In the genomic region with DNA sequence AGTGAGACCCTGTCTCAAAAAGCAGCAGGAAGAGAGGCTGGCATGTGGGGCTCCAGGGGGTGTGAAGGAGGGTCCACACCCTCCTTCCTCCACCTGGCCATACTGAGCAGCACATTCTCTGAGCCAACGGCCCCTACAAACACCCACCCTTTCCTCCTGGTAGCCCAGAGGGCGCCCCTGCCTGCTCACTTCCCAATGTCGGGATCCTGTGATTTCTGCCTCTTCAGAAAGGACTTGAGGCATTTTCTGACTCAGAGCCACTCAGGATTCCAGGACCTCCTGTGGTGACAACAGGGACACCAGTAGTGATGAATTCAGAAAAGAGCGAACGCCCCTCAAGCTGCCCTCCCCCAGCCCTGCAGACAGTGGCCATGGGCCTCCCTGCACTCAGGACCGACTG, we compare ENCODE assay signal across 21 cellular contexts. TPM values are rescaled to one million over a fixed set of nuclear protein-coding genes. Genes with fewer than 3 reads are reported as not detected.
DNase-seq lines count a peak whose midpoint lies in the region; ATAC-seq and TF ChIP-seq lines count a peak whose summit lies in the region.
"Had no signal": no experiment of that assay in that cellular context is flagged by ENCODE, and none has a peak within 500 bp of the region (broad histone marks: within the 10 kb centered on the region; RNA-seq: fewer than 3 reads in every experiment).

No MANE protein-coding gene starts in this region.

- H4K91ac ChIP-seq in IMR-90 (ENCODE audit: insufficient read depth, low read depth, low read length) (no peak overlapping the region), neuronal stem cell (ENCODE audit: low read depth, low read length, poor library complexity) (no peak overlapping the region)

- no peaks in the 10 kb centered on the region for H3K36me3 ChIP-seq in CD8-positive, alpha-beta T cell (ENCODE audit: insufficient read depth, low read length)
- H3K36me3 ChIP-seq in IMR-90 (ENCODE audit: control insufficient read depth, insufficient read depth, low read length) (peaks cover 59% of the 10 kb centered on the region), neuronal stem cell (replicated peaks in 1 of 2; ENCODE audit: control insufficient read depth in 2 of 2, insufficient read depth in 2 of 2, low read length in 2 of 2) (peaks cover 49 to 94% of the 10 kb centered on the region in 2 donors), endodermal cell (ENCODE audit: control insufficient read depth, insufficient read depth, low read length) (peaks cover 73% of the 10 kb centered on the region)

- peak overlapping the region; percentile 63 for H3K27ac Mint-ChIP-seq in CD8-positive, alpha-beta T cell
- peak overlapping the region; percentile 76 for H3K27ac Mint-ChIP-seq in activated T-helper 17 cell treated with anti-CD3 and anti-CD28 coated beads, Interleukin-2, amount 50 U/mL, for 72 hours
- H3K27ac Mint-ChIP-seq in endodermal cell: no peak overlapping the region
- H3K27ac Mint-ChIP-seq: activated naive CD8-positive, alpha-beta T cell treated with anti-CD3 and anti-CD28 coated beads, Interleukin-2, amount 10 ng/mL, durations not matched to agents 7 days and 5 days; activated T-helper 1 cell treated with anti-CD3 and anti-CD28 coated beads, Interleukin-12 subunit alpha, Interleukin-12 subunit beta, Interleukin-2, Interleukin-4 antibody, amounts not matched to agents 30 ng/mL and 10 ng/mL and 1 ng/mL, durations not matched to agents 14 hours and 24 hours and 36 hours had no signal

- H4K8ac ChIP-seq in IMR-90 (ENCODE audit: low read depth in 2 of 2, low read length in 2 of 2): no peak overlapping the region
- H4K8ac ChIP-seq in neuronal stem cell (ENCODE audit: low read depth, low read length): no peak overlapping the region

- H2BK15ac ChIP-seq in IMR-90 (ENCODE audit: low read depth, low read length) (no peak overlapping the region), neuronal stem cell (ENCODE audit: low read length) (no peak overlapping the region)

- H2AK5ac ChIP-seq in IMR-90 (ENCODE audit: low read depth, low read length): no peak overlapping the region
- H2AK5ac ChIP-seq in neuronal stem cell (ENCODE audit: low read depth, low read length): no peak overlapping the region

- TF ChIP-seq RAD21 in IMR-90 (IDR thresholded peaks at IDR 0.05; ENCODE audit: low read length): no peak

- CTCF ChIA-PET in CD8-positive, alpha-beta T cell (lab: Charles Lee): no interaction called here
- CTCF ChIA-PET in IMR-90 (lab: Yijun Ruan, JAX): interaction anchor here (0.7 kb wide), 1 partner anchor 111 kb away, joined by 3 read pairs; no protein-coding TSS in a partner anchor

- no peak for TF ChIP-seq POLR2A in IMR-90 (IDR thresholded peaks at IDR 0.05; ENCODE audit: low read depth, low read length)

- H3K27me3 Mint-ChIP-seq in CD8-positive, alpha-beta T cell (ENCODE audit: low read depth): no peaks in the 10 kb centered on the region
- H3K27me3 Mint-ChIP-seq in activated T-helper 17 cell treated with anti-CD3 and anti-CD28 coated beads, Interleukin-2, amount 50 U/mL, for 72 hours: no peaks in the 10 kb centered on the region
- no peaks in the 10 kb centered on the region for H3K27me3 Mint-ChIP-seq in endodermal cell (ENCODE audit: insufficient read depth)
- H3K27me3 Mint-ChIP-seq: activated CD4-positive, alpha-beta T cell treated with anti-CD3 and anti-CD28 coated beads for 36 hours; activated naive CD8-positive, alpha-beta T cell treated with anti-CD3 and anti-CD28 coated beads, Interleukin-2, amount 10 ng/mL, durations not matched to agents 7 days and 5 days had no signal

- H4K20me1 ChIP-seq in IMR-90 (ENCODE audit: insufficient read depth, low read length): peaks cover 8% of the 10 kb centered on the region; the same call in 1 of the 2 replicates

- no peak for DNase-seq in CD8-positive, alpha-beta T cell
- DNase-seq in IMR-90 (no peak), neuronal stem cell (ENCODE audit: low spot score) (no peak), NCI-H146 treated with DMSO at 0.1 percent for 48 hours (lab: John Stamatoyannopoulos, UW; ENCODE audit: unreplicated experiment) (no peak), endodermal cell (no peak)
- DNase-seq: activated CD4-positive, alpha-beta T cell treated with anti-CD3 and anti-CD28 coated beads for 36 hours; activated naive CD8-positive, alpha-beta T cell treated with anti-CD3 and anti-CD28 coated beads, Interleukin-2, amount 10 ng/mL, durations not matched to agents 7 days and 5 days; body of pancreas; KG1; kidney; NCI-H187; NCI-H82; occipital lobe; SHP77 treated with DMSO at 0.1 percent for 48 hours; stimulated activated CD4-positive, alpha-beta T cell treated with anti-CD3 and anti-CD28 coated beads, Interleukin-4, amount 100 ng/mL, for 1 hour; stimulated activated naive CD8-positive, alpha-beta T cell treated with anti-CD3 and anti-CD28 coated beads, Interleukin-15, Interleukin-2, amounts not matched to agents 100 U/mL and 50 U/mL, for 24 hours had no signal

- H3K4me2 ChIP-seq in IMR-90 (ENCODE audit: low read depth, low read length) (no peak overlapping the region), neuronal stem cell (ENCODE audit: insufficient read depth, low read length, poor library complexity, severe bottlenecking) (no peak overlapping the region)

- no peak overlapping the region for H3K56ac ChIP-seq in IMR-90 (ENCODE audit: extremely low read depth, insufficient read depth, low read length)

- no peaks in the 10 kb centered on the region for H3K9me3 ChIP-seq in CD8-positive, alpha-beta T cell (ENCODE audit: low read length)
- H3K9me3 ChIP-seq in IMR-90 (ENCODE audit: control insufficient read depth, insufficient read depth, low read length): no peaks in the 10 kb centered on the region
- no peaks in the 10 kb centered on the region for H3K9me3 ChIP-seq in neuronal stem cell (replicated peaks in 1 of 2; ENCODE audit: control insufficient read depth in 2 of 2, insufficient read depth in 1 of 2, low read depth in 1 of 2, low read length in 2 of 2)
- no peaks in the 10 kb centered on the region for H3K9me3 ChIP-seq in endodermal cell (ENCODE audit: control insufficient read depth, low read length)
- H3K9me3 ChIP-seq: body of pancreas, HAP-1 had no signal

- no peak overlapping the region for H2BK120ac ChIP-seq in IMR-90 (ENCODE audit: low read depth, low read length)
- no peak overlapping the region for H2BK120ac ChIP-seq in neuronal stem cell (ENCODE audit: low read depth, low read length)

- H3K4me3 ChIP-seq in CD8-positive, alpha-beta T cell (ENCODE audit: low read depth, low read length): no peak overlapping the region
- H3K4me3 ChIP-seq in IMR-90 (ENCODE audit: insufficient read depth, low read depth, low read length) (no peak overlapping the region), neuronal stem cell (ENCODE audit: low read length in 2 of 2) (no peak overlapping the region), endodermal cell (ENCODE audit: low read length) (no peak overlapping the region)
- H3K4me3 ChIP-seq: body of pancreas, HAP-1, lung had no signal

- no peak overlapping the region for H2BK5ac ChIP-seq in IMR-90 (ENCODE audit: low read depth, low read length, poor library complexity, severe bottlenecking)
- peak overlapping the region; percentile 46 for H2BK5ac ChIP-seq in neuronal stem cell (ENCODE audit: low read length)

- no peaks in the 10 kb centered on the region for H3K27me3 ChIP-seq in CD8-positive, alpha-beta T cell (ENCODE audit: insufficient read depth, low read length)
- H3K27me3 ChIP-seq in IMR-90 (ENCODE audit: control insufficient read depth, insufficient read depth, low read length) (no peaks in the 10 kb centered on the region), neuronal stem cell (ENCODE audit: control insufficient read depth in 3 of 3, insufficient read depth in 3 of 3, low read depth in 1 of 3, low read length in 3 of 3) (no peaks in the 10 kb centered on the region), endodermal cell (ENCODE audit: control insufficient read depth, insufficient read depth, low read length, poor library complexity, severe bottlenecking) (no peaks in the 10 kb centered on the region)
- H3K27me3 ChIP-seq: body of pancreas had no signal

- no peak for ATAC-seq in CD8-positive, alpha-beta T cell
- ATAC-seq in IMR-90 (ENCODE audit: low read depth) (no peak), GM19452 (IDR thresholded peaks at IDR 0.05; ENCODE audit: unreplicated experiment) (no peak)
- ATAC-seq in activated T-helper 17 cell treated with anti-CD3 and anti-CD28 coated beads, Interleukin-2, amount 50 U/mL, for 72 hours (replicated peaks): no peak
- ATAC-seq: activated CD4-positive, alpha-beta T cell treated with anti-CD3 and anti-CD28 coated beads for 36 hours; body of pancreas; stimulated activated naive CD8-positive, alpha-beta T cell treated with anti-CD3 and anti-CD28 coated beads, Interleukin-15, Interleukin-2, amounts not matched to agents 100 U/mL and 50 U/mL, for 24 hours had no signal

- no peaks in the 10 kb centered on the region for H3K9me3 Mint-ChIP-seq in CD8-positive, alpha-beta T cell
- no peaks in the 10 kb centered on the region for H3K9me3 Mint-ChIP-seq in activated T-helper 17 cell treated with anti-CD3 and anti-CD28 coated beads, Interleukin-2, amount 50 U/mL, for 72 hours
- H3K9me3 Mint-ChIP-seq in endodermal cell: no peaks in the 10 kb centered on the region
- H3K9me3 Mint-ChIP-seq: activated naive CD8-positive, alpha-beta T cell treated with anti-CD3 and anti-CD28 coated beads, Interleukin-2, amount 10 ng/mL, durations not matched to agents 7 days and 5 days; activated T-helper 1 cell treated with anti-CD3 and anti-CD28 coated beads, Interleukin-12 subunit alpha, Interleukin-12 subunit beta, Interleukin-2, Interleukin-4 antibody, amounts not matched to agents 30 ng/mL and 10 ng/mL and 1 ng/mL, durations not matched to agents 14 hours and 24 hours and 36 hours had no signal

- peak overlapping the region; percentile 35 for H2AK9ac ChIP-seq in IMR-90 (replicated peaks; ENCODE audit: low read depth, low read length, poor library complexity)

- H3K79me1 ChIP-seq in IMR-90 (ENCODE audit: low read depth in 1 of 2, low read length in 2 of 2) (peaks cover 18 to 71% of the 10 kb centered on the region in 2 experiments), neuronal stem cell (ENCODE audit: low read depth, low read length) (peaks cover 8% of the 10 kb centered on the region)

- peaks cover 14% of the 10 kb centered on the region for H3K36me3 Mint-ChIP-seq in CD8-positive, alpha-beta T cell
- H3K36me3 Mint-ChIP-seq in activated T-helper 17 cell treated with anti-CD3 and anti-CD28 coated beads, Interleukin-2, amount 50 U/mL, for 72 hours (ENCODE audit: low read depth): peaks cover 18% of the 10 kb centered on the region
- peaks cover 52% of the 10 kb centered on the region for H3K36me3 Mint-ChIP-seq in endodermal cell (ENCODE audit: low read depth)

- no peak overlapping the region for H3K27ac ChIP-seq in CD8-positive, alpha-beta T cell (ENCODE audit: low read depth, low read length)
- H3K27ac ChIP-seq in IMR-90 (ENCODE audit: insufficient read depth, low read length) (no peak overlapping the region), neuronal stem cell (replicated peaks; ENCODE audit: low read length) (no peak overlapping the region), endodermal cell (ENCODE audit: low read depth, low read length) (no peak overlapping the region)
- H3K27ac ChIP-seq: body of pancreas had no signal

- H2AFZ ChIP-seq in IMR-90 (replicated peaks; ENCODE audit: low read length, poor library complexity) (no peak overlapping the region), neuronal stem cell (ENCODE audit: low read length) (no peak overlapping the region)

- WGBS in IMR-90 (ENCODE audit: extremely low coverage in 2 of 2, insufficient read length in 1 of 2), 2 experiments: 100% methylated on average over 2 of the region's 6 CpGs; no CpG with 5 or more reads in 1 of the 2 experiments
- no CpG with 5 or more reads among the region's 6 CpGs for WGBS in neuronal stem cell (ENCODE audit: extremely low coverage in 2 of 2, insufficient read length in 2 of 2, insufficient replicate concordance in 1 of 2), 2 donors
- WGBS in endodermal cell (ENCODE audit: insufficient coverage in 1 of 2, insufficient read length in 1 of 2), 2 experiments: 83 to 93% methylated on average over 3 to 6 of the region's 6 CpGs

- no peak overlapping the region for H2BK20ac ChIP-seq in IMR-90 (ENCODE audit: low read depth, low read length)

- peaks cover 40% of the 10 kb centered on the region for H3K4me1 Mint-ChIP-seq in CD8-positive, alpha-beta T cell (ENCODE audit: low read depth)
- peaks cover 8% of the 10 kb centered on the region for H3K4me1 Mint-ChIP-seq in activated T-helper 17 cell treated with anti-CD3 and anti-CD28 coated beads, Interleukin-2, amount 50 U/mL, for 72 hours
- no peaks in the 10 kb centered on the region for H3K4me1 Mint-ChIP-seq in endodermal cell

- no peaks in the 10 kb centered on the region for H3K9me1 ChIP-seq in IMR-90 (ENCODE audit: insufficient read depth, low read length)

- TF ChIP-seq CTCF in CD8-positive, alpha-beta T cell (IDR thresholded peaks at IDR 0.05): no peak
- TF ChIP-seq CTCF in IMR-90 (conservative IDR thresholded peaks at IDR 0.05; ENCODE audit: low read depth, low read length) (no peak), endodermal cell (conservative IDR thresholded peaks at IDR 0.05) (no peak)

- H3K4ac ChIP-seq in IMR-90 (ENCODE audit: low read depth, low read length) (no peak overlapping the region), neuronal stem cell (ENCODE audit: low read length) (no peak overlapping the region)

- in situ Hi-C loops in IMR-90 (cut with MboI; ENCODE audit: low sequenced_read_pairs): no loop called here

- no peak overlapping the region for H4K5ac ChIP-seq in IMR-90 (ENCODE audit: low read depth, low read length)

- H3K9ac ChIP-seq in IMR-90 (ENCODE audit: low read depth, low read length) (no peak overlapping the region), neuronal stem cell (ENCODE audit: low read depth, low read length, poor library complexity) (no peak overlapping the region), endodermal cell (ENCODE audit: extremely low read depth, low read length, poor library complexity, severe bottlenecking) (no peak overlapping the region)

- POLR2A ChIA-PET in CD8-positive, alpha-beta T cell (lab: Charles Lee): no interaction called here
- POLR2A ChIA-PET in IMR-90 (lab: Charles Lee; ENCODE audit: unreplicated experiment): no interaction called here

- H3K14ac ChIP-seq in IMR-90 (replicated peaks; ENCODE audit: low read depth, low read length) (no peak overlapping the region), neuronal stem cell (ENCODE audit: low read length) (no peak overlapping the region)

- H3K18ac ChIP-seq in IMR-90 (ENCODE audit: low read depth, low read length) (no peak overlapping the region), neuronal stem cell (ENCODE audit: low read length) (no peak overlapping the region)

- no peak overlapping the region for H3K23ac ChIP-seq in IMR-90 (ENCODE audit: low read depth, low read length)
- H3K23ac ChIP-seq in neuronal stem cell (ENCODE audit: low read depth, low read length, poor library complexity): no peak overlapping the region

- no peak overlapping the region for H3K4me3 Mint-ChIP-seq in CD8-positive, alpha-beta T cell
- H3K4me3 Mint-ChIP-seq in activated T-helper 17 cell treated with anti-CD3 and anti-CD28 coated beads, Interleukin-2, amount 50 U/mL, for 72 hours: no peak overlapping the region
- no peak overlapping the region for H3K4me3 Mint-ChIP-seq in endodermal cell
- H3K4me3 Mint-ChIP-seq: activated CD4-positive, alpha-beta T cell treated with anti-CD3 and anti-CD28 coated beads for 36 hours; activated naive CD8-positive, alpha-beta T cell treated with anti-CD3 and anti-CD28 coated beads, Interleukin-2, amount 10 ng/mL, durations not matched to agents 7 days and 5 days; activated T-helper 1 cell treated with anti-CD3 and anti-CD28 coated beads, Interleukin-12 subunit alpha, Interleukin-12 subunit beta, Interleukin-2, Interleukin-4 antibody, amounts not matched to agents 30 ng/mL and 10 ng/mL and 1 ng/mL, durations not matched to agents 14 hours and 24 hours and 36 hours had no signal

- peaks cover 45% of the 10 kb centered on the region for H3K4me1 ChIP-seq in CD8-positive, alpha-beta T cell (ENCODE audit: insufficient read depth, low read length)
- H3K4me1 ChIP-seq in IMR-90 (ENCODE audit: control insufficient read depth, insufficient read depth, low read length) (no peaks in the 10 kb centered on the region), neuronal stem cell (ENCODE audit: control insufficient read depth in 2 of 2, insufficient read depth in 1 of 2, low read depth in 1 of 2, low read length in 2 of 2) (no peaks in the 10 kb centered on the region), endodermal cell (ENCODE audit: control insufficient read depth, insufficient read depth, low read length) (no peaks in the 10 kb centered on the region)
- H3K4me1 ChIP-seq: body of pancreas, HAP-1 had no signal

- dilution Hi-C loops in IMR-90 (cut with HindIII; ENCODE audit: low sequenced_read_pairs, unreplicated experiment): no loop called here

- H2BK12ac ChIP-seq in neuronal stem cell (ENCODE audit: low read length): no peak overlapping the region

- intact Hi-C loops in CD8-positive, alpha-beta T cell (cut with DNase I, micrococcal nuclease): no loop called here
- intact Hi-C loops in IMR-90 (cut with micrococcal nuclease): no loop called here

- BruUV-seq in IMR-90 (replicated peaks; lab: Mats Ljungman, UMichigan): no TSS peak

RNA-seq across cellular contexts. Expression of gene LDLR, which starts 36.9 kb away (rescaled TPM):
- 10 to 100 TPM; 60.5 to 67.0 TPM for total RNA-seq in CD8-positive, alpha-beta T cell
- total RNA-seq in IMR-90 (2012; rRNA removed) (40.5 and 45.2 TPM in 2 replicates), endodermal cell (100 to 1,000 TPM in 1 of 2 donors, 10 to 100 TPM in 1; 61.0 to 101 TPM)
- polyA plus RNA-seq in IMR-90 (2012; rRNA removed): 53.8 and 61.2 TPM in 2 replicates
- 43.2 and 44.9 TPM in 2 replicates for polyA plus RNA-seq in IMR-90 (2012; cell fraction: cytosol; rRNA removed)
- 51.0 and 64.7 TPM in 2 replicates for polyA plus RNA-seq in IMR-90 (2012; cell fraction: nucleus; rRNA removed; ENCODE audit: low replicate concordance)
- 10 to 100 TPM; 63.8 to 83.5 TPM for total RNA-seq in activated T-helper 17 cell treated with anti-CD3 and anti-CD28 coated beads, Interleukin-2, amount 50 U/mL, for 72 hours
- 54.8 TPM for polyA plus RNA-seq in neuronal stem cell (2013, experiment 1 of 2)
- 55.5 TPM for polyA plus RNA-seq in neuronal stem cell (2013, experiment 2 of 2)
- polyA plus RNA-seq in endodermal cell (2013, experiment 1 of 2): 105 TPM
- polyA plus RNA-seq in endodermal cell (2013, experiment 2 of 2): 103 TPM
